In genomic region chr13:110535526-110535925, GRCh38 we compare ENCODE assay signal across 16 cellular contexts. TPM values are rescaled to one million over a fixed set of nuclear protein-coding genes. Genes with fewer than 3 reads are reported as not detected.
DNase-seq lines count a peak whose midpoint lies in the region; ATAC-seq and TF ChIP-seq lines count a peak whose summit lies in the region.
"Had no signal": no experiment of that assay in that cellular context is flagged by ENCODE, and none has a peak within 500 bp of the region (broad histone marks: within the 10 kb centered on the region; RNA-seq: fewer than 3 reads in every experiment).

No MANE protein-coding gene starts in this region.

- H3K36me3 ChIP-seq in BLaER1 treated with 17β-estradiol and CSF1 and Interleukin-3, amounts not matched to agents 10 nM and 100 nM = peaks cover 0 to 57% (median 7%) of the 10 kb centered on the region in 11 experiments; a peak in 12 of 22 replicates
- H3K36me3 ChIP-seq in ascending aorta = no peaks in the 10 kb centered on the region
- H3K36me3 ChIP-seq in left lung = peaks cover 0 to 4% of the 10 kb centered on the region in 2 donors
- peaks cover 0 to 7% (median 0%) of the 10 kb centered on the region in 4 donors for H3K36me3 ChIP-seq in stomach

- H3K9me3 Mint-ChIP-seq in activated CD4-positive, alpha-beta T cell treated with anti-CD3 and anti-CD28 coated beads for 36 hours (ENCODE audit: low read depth) = no peaks in the 10 kb centered on the region
- H3K9me3 Mint-ChIP-seq: CD8-positive, alpha-beta T cell had no signal

- WGBS in stomach, 5 donors = 90 to 98% (median 97%) methylated on average over 11 of the region's 11 CpGs

- DNase-seq in ascending aorta (ENCODE audit: low spot score in 2 of 2) (no peak), left lung (peak in 1 of 2 donors; percentile 15), stomach (no peak), DMS53 treated with DMSO at 0.1 percent for 48 hours (lab: John Stamatoyannopoulos, UW; ENCODE audit: unreplicated experiment) (no peak), SKM-1 treated with dmso at 0.1 percent for 144 hours (lab: John Stamatoyannopoulos, UW; ENCODE audit: unreplicated experiment) (no peak)
- DNase-seq in activated CD4-positive, alpha-beta T cell treated with anti-CD3 and anti-CD28 coated beads for 36 hours = no peak
- DNase-seq: CD8-positive, alpha-beta T cell; DND-41; NCI-H1105; NCI-H187; NCI-H446 treated with DMSO at 0.1 percent for 48 hours; NCI-H774; Peyer's patch; SHP77 treated with DMSO at 0.1 percent for 48 hours had no signal

- intact Hi-C loops in ascending aorta (cut with DNase I) = no loop called here
- intact Hi-C loops in left lung (cut with DNase I) = no loop called here
- intact Hi-C loops in stomach (cut with DNase I; ENCODE audit: low total_unique reads) = no loop called here
- intact Hi-C loops in activated CD4-positive, alpha-beta T cell treated with anti-CD3 and anti-CD28 coated beads for 36 hours (cut with DNase I, micrococcal nuclease) = no loop called here

- peak overlapping the region; percentile 64 to 95 (median 83) for H3K27ac ChIP-seq in BLaER1 treated with 17β-estradiol and CSF1 and Interleukin-3, amounts not matched to agents 10 nM and 100 nM
- H3K27ac ChIP-seq in ascending aorta (peak overlapping the region; percentile 21 to 37), left lung (peak overlapping the region; percentile 27 to 82), stomach (peak overlapping the region in 4 of 5 donors; percentile 49 to 63 (median 55))
- H3K27ac ChIP-seq: KMS-11 had no signal

- H3K4me1 ChIP-seq in BLaER1 treated with 17β-estradiol and CSF1 and Interleukin-3, amounts not matched to agents 10 nM and 100 nM = peaks cover 94 to 99% (median 96%) of the 10 kb centered on the region in 10 experiments
- peaks cover 0 to 30% of the 10 kb centered on the region in 2 donors for H3K4me1 ChIP-seq in ascending aorta
- H3K4me1 ChIP-seq in left lung = peaks cover 6 to 96% of the 10 kb centered on the region in 2 donors
- peaks cover 25 to 92% (median 53%) of the 10 kb centered on the region in 4 donors for H3K4me1 ChIP-seq in stomach

- H3K4me3 Mint-ChIP-seq in activated CD4-positive, alpha-beta T cell treated with anti-CD3 and anti-CD28 coated beads for 36 hours = no peak overlapping the region
- H3K4me3 Mint-ChIP-seq: CD8-positive, alpha-beta T cell had no signal

- H3K9me3 ChIP-seq in BLaER1 treated with 17β-estradiol and CSF1 and Interleukin-3, amounts not matched to agents 10 nM and 100 nM (replicated peaks in 1 of 11) = peaks cover 0 to 9% (median 0%) of the 10 kb centered on the region in 11 experiments; a peak in 2 of 22 replicates
- H3K9me3 ChIP-seq in ascending aorta (no peaks in the 10 kb centered on the region), left lung (no peaks in the 10 kb centered on the region), stomach (no peaks in the 10 kb centered on the region)
- H3K9me3 ChIP-seq: Peyer's patch had no signal

- TF ChIP-seq CTCF in ascending aorta (IDR thresholded peaks at IDR 0.05) = no peak
- TF ChIP-seq CTCF in left lung (IDR thresholded peaks at IDR 0.05) = no peak
- TF ChIP-seq CTCF in stomach (IDR thresholded peaks at IDR 0.05) = no peak

- POLR2A ChIA-PET in activated CD4-positive, alpha-beta T cell treated with anti-CD3 and anti-CD28 coated beads for 36 hours (lab: Charles Lee) = no interaction called here

- no peaks in the 10 kb centered on the region for H3K27me3 Mint-ChIP-seq in activated CD4-positive, alpha-beta T cell treated with anti-CD3 and anti-CD28 coated beads for 36 hours

- no peak overlapping the region for H3K27ac Mint-ChIP-seq in activated CD4-positive, alpha-beta T cell treated with anti-CD3 and anti-CD28 coated beads for 36 hours
- H3K27ac Mint-ChIP-seq: CD8-positive, alpha-beta T cell had no signal

- H4K20me1 ChIP-seq in BLaER1 treated with 17β-estradiol and CSF1 and Interleukin-3, amounts not matched to agents 10 nM and 100 nM = peaks cover 0 to 54% (median 13%) of the 10 kb centered on the region in 11 experiments; a peak in 12 of 22 replicates

- H3K4me1 Mint-ChIP-seq in activated CD4-positive, alpha-beta T cell treated with anti-CD3 and anti-CD28 coated beads for 36 hours = peaks cover 15% of the 10 kb centered on the region

- no peaks in the 10 kb centered on the region for H3K36me3 Mint-ChIP-seq in activated CD4-positive, alpha-beta T cell treated with anti-CD3 and anti-CD28 coated beads for 36 hours (ENCODE audit: low read depth)
- H3K36me3 Mint-ChIP-seq: CD8-positive, alpha-beta T cell had no signal

- H3K4me3 ChIP-seq in BLaER1 treated with 17β-estradiol and CSF1 and Interleukin-3, amounts not matched to agents 10 nM and 100 nM = peak overlapping the region in 6 of 10 experiments; percentile 29 to 50 (median 37); a peak in 7 of 20 replicates
- H3K4me3 ChIP-seq in ascending aorta (no peak overlapping the region), left lung (no peak overlapping the region), stomach (no peak overlapping the region)
- H3K4me3 ChIP-seq: Peyer's patch had no signal

- TF ChIP-seq POLR2A in stomach (IDR thresholded peaks at IDR 0.05) = no peak

- no peak for ATAC-seq in left lung
- no peak for ATAC-seq in activated CD4-positive, alpha-beta T cell treated with anti-CD3 and anti-CD28 coated beads for 36 hours
- ATAC-seq: CD8-positive, alpha-beta T cell had no signal

- no peaks in the 10 kb centered on the region for H3K27me3 ChIP-seq in BLaER1 treated with 17β-estradiol and CSF1 and Interleukin-3, amounts not matched to agents 10 nM and 100 nM
- H3K27me3 ChIP-seq in ascending aorta = no peaks in the 10 kb centered on the region
- no peaks in the 10 kb centered on the region for H3K27me3 ChIP-seq in left lung
- H3K27me3 ChIP-seq in stomach = no peaks in the 10 kb centered on the region
- H3K27me3 ChIP-seq: Peyer's patch had no signal

- peak overlapping the region; percentile 54 to 85 (median 66); a peak in 14 of 22 replicates for H3K9ac ChIP-seq in BLaER1 treated with 17β-estradiol and CSF1 and Interleukin-3, amounts not matched to agents 10 nM and 100 nM
- H3K9ac ChIP-seq: KMS-11 had no signal

- peak overlapping the region; percentile 74 to 98 (median 92) for H3K4me2 ChIP-seq in BLaER1 treated with 17β-estradiol and CSF1 and Interleukin-3, amounts not matched to agents 10 nM and 100 nM
- H3K4me2 ChIP-seq: KMS-11 had no signal

- CTCF ChIA-PET in activated CD4-positive, alpha-beta T cell treated with anti-CD3 and anti-CD28 coated beads for 36 hours (lab: Charles Lee) = interaction anchor here (0.5 kb wide), 1 partner anchor 125 kb away, joined by 3 read pairs; no protein-coding TSS in a partner anchor

- TF ChIP-seq EP300 in stomach (IDR thresholded peaks at IDR 0.05) = no peak

RNA-seq across cellular contexts. Expression of gene RAB20, which starts 26.0 kb away (rescaled TPM):
- 17.7 TPM for total RNA-seq in ascending aorta
- total RNA-seq in left lung = 10 to 100 TPM; 36.2 to 42.4 TPM
- 10 to 100 TPM; 11.7 to 44.6 (median 20.0) TPM for total RNA-seq in stomach
- 10 to 100 TPM; 25.5 to 41.8 (median 36.0) TPM for polyA plus RNA-seq in stomach
- total RNA-seq in activated CD4-positive, alpha-beta T cell treated with anti-CD3 and anti-CD28 coated beads for 36 hours = 1 to 10 TPM; 6.0 to 9.0 TPM

Comparison
In these comparisons a context has a peak if more than half of its experiments do, and no peak if none do; other contexts are left out.
1. H3K27ac ChIP-seq: peak in every context shown above with its lines; median percentile 83 in BLaER1 treated with 17β-estradiol and CSF1 and Interleukin-3, amounts not matched to agents 10 nM and 100 nM; 55 in stomach; 54 in left lung; 29 in ascending aorta.
2. H3K4me3 ChIP-seq: peak in BLaER1 treated with 17β-estradiol and CSF1 and Interleukin-3, amounts not matched to agents 10 nM and 100 nM (6 of 10); none in ascending aorta (0 of 2), left lung (0 of 2) and stomach (0 of 4).